1 cellular context compared by ENCODE assay signal in the genomic region with DNA sequence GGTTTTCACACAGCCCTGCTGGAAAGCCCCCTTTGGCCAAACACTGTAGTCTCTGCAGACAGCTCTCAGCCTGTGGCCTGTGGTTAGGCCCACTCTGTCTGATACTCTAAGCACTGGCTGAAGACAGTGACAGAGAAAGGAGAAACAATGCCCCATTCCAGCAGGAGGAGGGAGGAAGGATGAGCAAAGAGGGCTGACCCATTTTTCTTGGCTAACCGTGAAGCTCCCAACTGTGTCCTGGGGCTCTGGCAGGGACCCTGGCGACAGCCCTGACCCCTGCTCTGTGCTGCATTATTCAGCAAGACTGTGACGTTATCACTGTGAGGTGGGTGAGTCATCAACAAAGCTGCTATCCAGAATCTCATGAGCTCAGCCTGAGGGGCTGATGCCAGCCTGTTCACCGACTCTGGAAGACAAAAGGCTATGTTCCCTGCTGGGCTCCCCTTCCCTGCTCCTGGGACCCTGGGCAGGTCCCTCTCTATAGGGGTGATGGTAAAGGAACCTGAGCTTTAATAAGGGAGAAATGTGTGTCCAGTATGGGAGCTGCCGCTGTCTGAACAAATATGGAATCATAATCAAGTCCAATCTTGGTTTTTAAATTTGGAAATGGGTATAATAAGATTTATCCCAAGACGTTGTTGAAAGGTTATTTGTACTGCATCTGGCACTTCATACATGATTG.
TF ChIP-seq lines count a peak whose summit lies in the region.

No MANE protein-coding gene starts in this region.

TF ChIP-seq in HEK293, 187 proteins besides CTCF, POLR2A, EP300 and RAD21 (continued from another document):
- no peak for TF ChIP-seq SP3 (tag by site-specific recombination; IDR thresholded peaks at IDR 0.05)
